Comparison of ENCODE assay signal across 35 cellular contexts in the genomic region with DNA sequence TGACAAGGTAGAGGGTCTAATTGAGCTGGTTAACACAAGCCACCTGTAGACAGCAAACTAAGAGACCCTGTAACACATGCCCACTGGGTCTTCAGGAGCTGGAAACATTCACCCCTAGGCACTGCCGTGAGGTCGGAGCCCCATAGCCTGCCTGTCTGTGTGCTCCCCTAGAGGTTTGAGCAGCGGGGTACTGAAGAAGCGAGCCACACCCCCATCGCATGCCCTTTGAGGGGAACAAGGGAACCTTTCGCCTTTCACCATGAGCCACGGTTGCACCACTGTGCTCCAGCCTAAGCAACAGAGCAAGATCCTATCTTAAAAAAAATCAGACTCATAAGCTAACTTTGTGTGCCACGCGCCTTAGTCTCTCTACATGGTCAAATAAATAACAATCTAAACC. TPM values are rescaled to one million over a fixed set of nuclear protein-coding genes. Genes with fewer than 3 reads are reported as not detected.
"Had no signal": no experiment of that assay in that cellular context is flagged by ENCODE, and none has a peak within 500 bp of the region (broad histone marks: within the 10 kb centered on the region; RNA-seq: fewer than 3 reads in every experiment).

No MANE protein-coding gene starts in this region.

- H3K4me3 ChIP-seq: adrenal gland, body of pancreas, breast epithelium had no signal

- H3K36me3 ChIP-seq: adrenal gland, brain microvascular endothelial cell, breast epithelium had no signal

- H3K36me3 Mint-ChIP-seq: activated CD4-positive, alpha-beta memory T cell treated with anti-CD3 and anti-CD28 coated beads for 36 hours; activated naive CD4-positive, alpha-beta T cell treated with anti-CD3 and anti-CD28 coated beads, Interleukin-2, amount 50 U/mL, for 72 hours; activated naive CD8-positive, alpha-beta T cell treated with anti-CD3 and anti-CD28 coated beads for 36 hours had no signal

- H3K27me3 Mint-ChIP-seq: activated CD4-positive, alpha-beta memory T cell treated with anti-CD3 and anti-CD28 coated beads for 36 hours; activated CD4-positive, alpha-beta T cell treated with anti-CD3 and anti-CD28 coated beads for 36 hours; activated CD4-positive, alpha-beta T cell treated with anti-CD3 and anti-CD28 coated beads, Interleukin-2, amount 10 ng/mL, durations not matched to agents 7 days and 5 days; activated CD8-positive, alpha-beta T cell treated with anti-CD3 and anti-CD28 coated beads for 36 hours; activated T-helper 17 cell treated with anti-CD3 and anti-CD28 coated beads, Interleukin-2, amount 50 U/mL, for 72 hours had no signal

- H3K27ac ChIP-seq: adrenal gland, body of pancreas, brain microvascular endothelial cell, breast epithelium, VCaP had no signal

- H3K9me3 ChIP-seq: adrenal gland, body of pancreas, breast epithelium had no signal

- DNase-seq: activated CD4-positive, alpha-beta memory T cell treated with anti-CD3 and anti-CD28 coated beads for 36 hours; activated CD4-positive, alpha-beta T cell treated with anti-CD3 and anti-CD28 coated beads for 1 hour; activated CD4-positive, alpha-beta T cell treated with anti-CD3 and anti-CD28 coated beads for 36 hours; activated CD4-positive, alpha-beta T cell treated with anti-CD3 and anti-CD28 coated beads for 48 hours; activated CD4-positive, alpha-beta T cell treated with anti-CD3 and anti-CD28 coated beads, Interleukin-2, amount 10 ng/mL, durations not matched to agents 7 days and 5 days; activated CD4-positive, CD25-positive, alpha-beta regulatory T cell; activated CD8-positive, alpha-beta memory T cell treated with anti-CD3 and anti-CD28 coated beads, Interleukin-2, amount 50 U/mL, for 4 hours; activated CD8-positive, alpha-beta T cell treated with anti-CD3 and anti-CD28 coated beads for 36 hours; activated effector memory CD4-positive, alpha-beta T cell treated with anti-CD3 and anti-CD28 coated beads, Interleukin-2, amount 50 U/mL, for 16 hours; activated gamma-delta T cell treated with Interleukin-2 at 50 U/mL for 16 hours; activated naive CD4-positive, alpha-beta T cell; activated naive CD4-positive, alpha-beta T cell treated with anti-CD3 and anti-CD28 coated beads for 36 hours; activated naive CD4-positive, alpha-beta T cell treated with anti-CD3 and anti-CD28 coated beads, Interleukin-2, amount 50 U/mL, for 16 hours; activated naive CD8-positive, alpha-beta T cell treated with anti-CD3 and anti-CD28 coated beads for 36 hours; activated T-cell treated with anti-CD3 and anti-CD28 coated beads for 4 hours; activated T-cell treated with anti-CD3 and anti-CD28 coated beads, Interleukin-2, amount 50 U/mL, for 1 hour; activated T-cell treated with anti-CD3 and anti-CD28 coated beads, Interleukin-2, amount 50 U/mL, for 4 hours; activated T-cell treated with anti-CD3 and anti-CD28 coated beads, Interleukin-2, amount 50 U/mL, for 72 hours; adrenal gland; amniotic stem cell; aorta; body of pancreas; brain microvascular endothelial cell; central memory CD4-positive, alpha-beta T cell; T-helper 1 cell; T-helper 2 cell; T-helper 9 cell had no signal

- H3K27ac Mint-ChIP-seq: activated CD4-positive, alpha-beta memory T cell treated with anti-CD3 and anti-CD28 coated beads for 36 hours; activated CD4-positive, alpha-beta T cell treated with anti-CD3 and anti-CD28 coated beads for 36 hours; activated CD4-positive, alpha-beta T cell treated with anti-CD3 and anti-CD28 coated beads, Interleukin-2, amount 10 ng/mL, durations not matched to agents 7 days and 5 days; activated CD8-positive, alpha-beta T cell treated with anti-CD3 and anti-CD28 coated beads for 36 hours; activated naive CD4-positive, alpha-beta T cell treated with anti-CD3 and anti-CD28 coated beads for 36 hours; activated naive CD4-positive, alpha-beta T cell treated with anti-CD3 and anti-CD28 coated beads, Interleukin-2, amount 50 U/mL, for 72 hours; activated naive CD8-positive, alpha-beta T cell treated with anti-CD3 and anti-CD28 coated beads for 36 hours; activated T-cell treated with anti-CD3 and anti-CD28 coated beads, Interleukin-2, amount 50 U/mL, for 72 hours; activated T-helper 1 cell treated with anti-CD3 and anti-CD28 coated beads, Interleukin-12 subunit alpha, Interleukin-12 subunit beta, Interleukin-2, Interleukin-4 antibody, amounts not matched to agents 30 ng/mL and 10 ng/mL and 1 ng/mL, durations not matched to agents 14 hours and 24 hours and 36 hours; activated T-helper 17 cell treated with anti-CD3 and anti-CD28 coated beads, Interleukin-2, amount 50 U/mL, for 72 hours; T-helper 1 cell treated with Interleukin-12 subunit alpha and Interleukin-12 subunit beta and Interleukin-4 antibody, amounts not matched to agents 30 μg/mL and 1 μg/mL, for 36 hours; T-helper 2 cell treated with Interferon-gamma antibody and Interleukin-4, amounts not matched to agents 5 μg/mL and 100 μg/mL, for 36 hours had no signal

- ATAC-seq: activated CD4-positive, alpha-beta T cell treated with anti-CD3 and anti-CD28 coated beads for 36 hours; activated CD4-positive, CD25-positive, alpha-beta regulatory T cell treated with anti-CD3 and anti-CD28 coated beads, Interleukin-2, amount 50 U/mL, for 24 hours; activated CD8-positive, alpha-beta T cell treated with anti-CD3 and anti-CD28 coated beads for 36 hours; activated naive CD4-positive, alpha-beta T cell treated with anti-CD3 and anti-CD28 coated beads, Interleukin-2, amount 50 U/mL, for 72 hours; activated T-cell treated with anti-CD3 and anti-CD28 coated beads, Interleukin-2, amount 50 U/mL, for 4 hours; activated T-cell treated with anti-CD3 and anti-CD28 coated beads, Interleukin-2, amount 50 U/mL, for 72 hours; activated T-helper 17 cell treated with anti-CD3 and anti-CD28 coated beads, Interleukin-2, amount 50 U/mL, for 72 hours; body of pancreas had no signal

- H3K4me1 ChIP-seq: adrenal gland, body of pancreas, breast epithelium had no signal

- H3K4me1 Mint-ChIP-seq: activated CD4-positive, alpha-beta T cell treated with anti-CD3 and anti-CD28 coated beads for 36 hours; activated naive CD8-positive, alpha-beta T cell treated with anti-CD3 and anti-CD28 coated beads for 36 hours; activated T-helper 17 cell treated with anti-CD3 and anti-CD28 coated beads, Interleukin-2, amount 50 U/mL, for 72 hours had no signal

- H3K27me3 ChIP-seq: adrenal gland, body of pancreas, brain microvascular endothelial cell, breast epithelium had no signal

- H3K9me3 Mint-ChIP-seq: activated CD4-positive, alpha-beta memory T cell treated with anti-CD3 and anti-CD28 coated beads for 36 hours; activated CD4-positive, alpha-beta T cell treated with anti-CD3 and anti-CD28 coated beads, Interleukin-2, amount 10 ng/mL, durations not matched to agents 7 days and 5 days; activated CD8-positive, alpha-beta T cell treated with anti-CD3 and anti-CD28 coated beads for 36 hours; activated naive CD4-positive, alpha-beta T cell treated with anti-CD3 and anti-CD28 coated beads for 36 hours; activated naive CD4-positive, alpha-beta T cell treated with anti-CD3 and anti-CD28 coated beads, Interleukin-2, amount 50 U/mL, for 72 hours; activated naive CD8-positive, alpha-beta T cell treated with anti-CD3 and anti-CD28 coated beads for 36 hours; activated T-cell treated with anti-CD3 and anti-CD28 coated beads, Interleukin-2, amount 50 U/mL, for 4 hours; activated T-cell treated with anti-CD3 and anti-CD28 coated beads, Interleukin-2, amount 50 U/mL, for 72 hours; activated T-helper 1 cell treated with anti-CD3 and anti-CD28 coated beads, Interleukin-12 subunit alpha, Interleukin-12 subunit beta, Interleukin-2, Interleukin-4 antibody, amounts not matched to agents 30 ng/mL and 10 ng/mL and 1 ng/mL, durations not matched to agents 14 hours and 24 hours and 36 hours; activated T-helper 17 cell treated with anti-CD3 and anti-CD28 coated beads, Interleukin-2, amount 50 U/mL, for 72 hours; T-helper 1 cell treated with Interleukin-12 subunit alpha and Interleukin-12 subunit beta and Interleukin-4 antibody, amounts not matched to agents 30 μg/mL and 1 μg/mL, for 36 hours; T-helper 2 cell treated with Interferon-gamma antibody and Interleukin-4, amounts not matched to agents 5 μg/mL and 100 μg/mL, for 36 hours had no signal

- H3K4me3 Mint-ChIP-seq: activated CD4-positive, alpha-beta memory T cell treated with anti-CD3 and anti-CD28 coated beads for 36 hours; activated CD4-positive, alpha-beta T cell treated with anti-CD3 and anti-CD28 coated beads for 36 hours; activated CD4-positive, alpha-beta T cell treated with anti-CD3 and anti-CD28 coated beads, Interleukin-2, amount 10 ng/mL, durations not matched to agents 7 days and 5 days; activated CD8-positive, alpha-beta T cell treated with anti-CD3 and anti-CD28 coated beads for 36 hours; activated naive CD4-positive, alpha-beta T cell treated with anti-CD3 and anti-CD28 coated beads for 36 hours; activated naive CD8-positive, alpha-beta T cell treated with anti-CD3 and anti-CD28 coated beads for 36 hours; activated T-cell treated with anti-CD3 and anti-CD28 coated beads, Interleukin-2, amount 50 U/mL, for 4 hours; activated T-cell treated with anti-CD3 and anti-CD28 coated beads, Interleukin-2, amount 50 U/mL, for 72 hours; activated T-helper 1 cell treated with anti-CD3 and anti-CD28 coated beads, Interleukin-12 subunit alpha, Interleukin-12 subunit beta, Interleukin-2, Interleukin-4 antibody, amounts not matched to agents 30 ng/mL and 10 ng/mL and 1 ng/mL, durations not matched to agents 14 hours and 24 hours and 36 hours; activated T-helper 17 cell treated with anti-CD3 and anti-CD28 coated beads, Interleukin-2, amount 50 U/mL, for 72 hours; T-helper 1 cell treated with Interleukin-12 subunit alpha and Interleukin-12 subunit beta and Interleukin-4 antibody, amounts not matched to agents 30 μg/mL and 1 μg/mL, for 36 hours; T-helper 2 cell treated with Interferon-gamma antibody and Interleukin-4, amounts not matched to agents 5 μg/mL and 100 μg/mL, for 36 hours had no signal

RNA-seq across cellular contexts. Expression of a gene that starts 36.2 kb away (rescaled TPM):
- total RNA-seq: activated CD8-positive, alpha-beta T cell treated with anti-CD3 and anti-CD28 coated beads for 36 hours; activated naive CD8-positive, alpha-beta T cell treated with anti-CD3 and anti-CD28 coated beads for 36 hours had no signal
